ENCODE assay signal across 9 cellular contexts in genomic region chr18:37253424-37254255, GRCh38.
DNase-seq lines count a peak whose midpoint lies in the region; ATAC-seq and TF ChIP-seq lines count a peak whose summit lies in the region.
"Had no signal": no experiment of that assay in that cellular context is flagged by ENCODE, and none has a peak within 500 bp of the region (broad histone marks: within the 10 kb centered on the region; RNA-seq: fewer than 3 reads in every experiment).

No MANE protein-coding gene starts in this region.

- no peak for TF ChIP-seq CTCF in glutamatergic neuron (IDR thresholded peaks at IDR 0.05; ENCODE audit: partially characterized antibody, unreplicated experiment)
- TF ChIP-seq CTCF in gastrocnemius medialis (IDR thresholded peaks at IDR 0.05 in 4 of 5, conservative IDR thresholded peaks at IDR 0.05 in 1 of 5): no peak

- peak; percentile 42 for ATAC-seq in GM19023 (IDR thresholded peaks at IDR 0.05; ENCODE audit: unreplicated experiment)
- no peak for ATAC-seq in gastrocnemius medialis

- no peak overlapping the region for H3K27ac ChIP-seq in gastrocnemius medialis
- H3K27ac ChIP-seq: adrenal gland had no signal

- intact Hi-C loops in gastrocnemius medialis (cut with DNase I; ENCODE audit: low total_unique reads): no loop called here

- peaks cover 16% of the 10 kb centered on the region for H3K27me3 Mint-ChIP-seq in glutamatergic neuron (ENCODE audit: unreplicated experiment)

- H3K4me1 ChIP-seq in gastrocnemius medialis: peaks cover 0 to 4% of the 10 kb centered on the region in 2 donors

- TF ChIP-seq POLR2A in gastrocnemius medialis (IDR thresholded peaks at IDR 0.05): no peak

- DNase-seq in NCI-H2196 (lab: John Stamatoyannopoulos, UW; ENCODE audit: unreplicated experiment) (peak; percentile 49), glutamatergic neuron (peak; percentile 72), gastrocnemius medialis (no peak), OCI-M2 (lab: John Stamatoyannopoulos, UW; ENCODE audit: unreplicated experiment) (no peak), NAMALWA (ENCODE audit: low spot score) (no peak), NCI-H2227 (lab: John Stamatoyannopoulos, UW; ENCODE audit: unreplicated experiment) (no peak)
- no peak for DNase-seq in central memory CD4-positive, alpha-beta T cell

- peak overlapping the region; percentile 37 to 44 (median 40) for H3K4me3 ChIP-seq in gastrocnemius medialis

- no peak overlapping the region for H3K27ac Mint-ChIP-seq in glutamatergic neuron (ENCODE audit: unreplicated experiment)

- peaks cover 26 to 34% (median 32%) of the 10 kb centered on the region in 3 donors for H3K27me3 ChIP-seq in gastrocnemius medialis

- H3K9me3 Mint-ChIP-seq in glutamatergic neuron (ENCODE audit: unreplicated experiment): peaks cover 11% of the 10 kb centered on the region

- peaks cover 6% of the 10 kb centered on the region for H3K4me1 Mint-ChIP-seq in glutamatergic neuron (ENCODE audit: low read depth, unreplicated experiment)

- in situ Hi-C loops in gastrocnemius medialis (cut with MboI; ENCODE audit: low sequenced_read_pairs in 4 of 4): no loop called here

- peaks cover 6% of the 10 kb centered on the region for H3K36me3 Mint-ChIP-seq in glutamatergic neuron (ENCODE audit: unreplicated experiment)

- H3K9me3 ChIP-seq in gastrocnemius medialis: no peaks in the 10 kb centered on the region
- H3K9me3 ChIP-seq: adrenal gland had no signal

- H3K36me3 ChIP-seq in gastrocnemius medialis: no peaks in the 10 kb centered on the region
- H3K36me3 ChIP-seq: adrenal gland had no signal

- H3K4me3 Mint-ChIP-seq in glutamatergic neuron (ENCODE audit: unreplicated experiment): peak overlapping the region; percentile 49

Comparison
In these comparisons a context has a peak if more than half of its experiments do, and no peak if none do; other contexts are left out.
1. DNase-seq: peak in NCI-H2196 (single experiment) and glutamatergic neuron (single experiment); none in gastrocnemius medialis (0 of 2), OCI-M2 (single experiment), NAMALWA (single experiment), central memory CD4-positive, alpha-beta T cell (single experiment) and NCI-H2227 (single experiment).